ENCODE assay signal across 26 cellular contexts in genomic region chr2:162929571-162929970, GRCh38.
DNase-seq lines count a peak whose midpoint lies in the region; ATAC-seq and TF ChIP-seq lines count a peak whose summit lies in the region.
"Had no signal": no experiment of that assay in that cellular context is flagged by ENCODE, and none has a peak within 500 bp of the region (broad histone marks: within the 10 kb centered on the region; RNA-seq: fewer than 3 reads in every experiment).

No MANE protein-coding gene starts in this region.

- no peak for TF ChIP-seq CTCF in fibroblast of mammary gland (conservative IDR thresholded peaks at IDR 0.05; ENCODE audit: control insufficient read depth, insufficient read depth, low read depth, low read length)

- H3K4me3 ChIP-seq in fibroblast of mammary gland (ENCODE audit: control insufficient read depth, low read depth, low read length) (no peak overlapping the region), skeletal muscle cell (ENCODE audit: low read depth, low read length) (no peak overlapping the region)
- H3K4me3 ChIP-seq: tibial nerve had no signal

- peak; percentile 10 for DNase-seq in EL
- peak; percentile 19 for DNase-seq in NCI-H82 treated with DMSO at 0.1 percent for 48 hours (lab: John Stamatoyannopoulos, UW; ENCODE audit: unreplicated experiment)
- DNase-seq in fibroblast of mammary gland (ENCODE audit: low read depth): peak; percentile 5
- peak; percentile 79 for DNase-seq in skeletal muscle cell (ENCODE audit: low read depth)
- DNase-seq in AG08395 (ENCODE audit: low spot score): no peak
- no peak for DNase-seq in NCI-H1048 (lab: John Stamatoyannopoulos, UW)
- DNase-seq: activated CD4-positive, CD25-positive, alpha-beta regulatory T cell treated with anti-CD3 and anti-CD28 coated beads, Interleukin-2, amount 50 U/mL, for 72 hours; activated CD8-positive, alpha-beta T cell treated with anti-CD3 and anti-CD28 coated beads, Interleukin-2, amount 10 ng/mL, durations not matched to agents 7 days and 5 days; activated naive CD4-positive, alpha-beta T cell; activated T-cell treated with anti-CD3 and anti-CD28 coated beads, Interleukin-2, amount 50 U/mL, for 1 hour; amniotic stem cell; BE2C; caudate nucleus; foreskin melanocyte; hippocampal formation; KG1; NCI-H1694 treated with DMSO at 0.1 percent for 48 hours; NCI-H748 treated with DMSO at 0.1 percent for 48 hours; retina; stimulated activated CD4-positive, alpha-beta T cell treated with anti-CD3 and anti-CD28 coated beads, Interleukin-12 subunit alpha, Interleukin-12 subunit beta, amount 100 ng/mL, for 4 hours; stimulated activated naive CD8-positive, alpha-beta T cell treated with anti-CD3 and anti-CD28 coated beads, Interleukin-15, amount 100 ng/mL, for 72 hours; T1000 had no signal

- no peak for ATAC-seq in GM18907 (IDR thresholded peaks at IDR 0.05; ENCODE audit: unreplicated experiment)
- no peak for ATAC-seq in GM18868 (IDR thresholded peaks at IDR 0.05; ENCODE audit: unreplicated experiment)
- ATAC-seq: activated CD8-positive, alpha-beta T cell treated with anti-CD3 and anti-CD28 coated beads, Interleukin-2, amount 10 ng/mL, durations not matched to agents 7 days and 5 days; HCT116; stimulated activated naive CD8-positive, alpha-beta T cell treated with anti-CD3 and anti-CD28 coated beads, Interleukin-15, amount 100 ng/mL, for 72 hours had no signal

Comparison
In these comparisons a context has a peak if more than half of its experiments do, and no peak if none do; other contexts are left out.
1. DNase-seq: peak in EL (single experiment), NCI-H82 treated with DMSO at 0.1 percent for 48 hours (single experiment), fibroblast of mammary gland (single experiment) and skeletal muscle cell (single experiment); none in AG08395 (single experiment) and NCI-H1048 (single experiment).